ENCODE assay signal across 17 cellular contexts in the genomic region with DNA sequence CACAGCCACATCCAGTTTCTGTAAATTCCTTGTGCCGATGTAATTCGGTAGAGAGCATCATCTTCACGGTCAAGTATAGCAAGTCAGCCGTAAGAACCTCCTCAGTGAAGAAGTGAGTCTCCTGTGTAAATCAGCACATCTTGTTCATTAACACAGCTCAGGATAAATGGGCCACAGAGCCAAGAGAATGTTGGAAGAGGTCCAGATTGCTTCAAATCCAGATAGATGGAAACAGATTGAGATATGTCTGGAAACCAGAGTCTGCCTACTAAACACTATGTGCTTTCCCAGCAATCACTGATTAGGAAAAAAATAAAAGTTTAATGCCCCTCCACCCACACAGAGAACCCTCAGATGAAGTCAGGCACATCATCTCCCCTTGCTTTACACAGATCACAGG.
DNase-seq lines count a peak whose midpoint lies in the region; ATAC-seq and TF ChIP-seq lines count a peak whose summit lies in the region.
"Had no signal": no experiment of that assay in that cellular context is flagged by ENCODE, and none has a peak within 500 bp of the region (broad histone marks: within the 10 kb centered on the region; RNA-seq: fewer than 3 reads in every experiment).

No MANE protein-coding gene starts in this region.

- H3K4me3 Mint-ChIP-seq in endothelial cell (ENCODE audit: unreplicated experiment) = no peak overlapping the region
- H3K4me3 Mint-ChIP-seq: CD8-positive, alpha-beta memory T cell; HFFc6 had no signal

- ATAC-seq in HG02981 (IDR thresholded peaks at IDR 0.05; ENCODE audit: unreplicated experiment) = no peak
- ATAC-seq: Right ventricle myocardium inferior had no signal

- peak; percentile 90 for DNase-seq in DMS79 (lab: John Stamatoyannopoulos, UW)
- DNase-seq in NCI-H1092 treated with DMSO at 0.1 percent for 48 hours (lab: John Stamatoyannopoulos, UW) = peak; percentile 25
- DNase-seq in NCI-H2171 treated with DMSO at 0.1 percent for 48 hours (lab: John Stamatoyannopoulos, UW) = peak; percentile 82
- peak; percentile 32 for DNase-seq in inferior parietal cortex (ENCODE audit: extremely low spot score)
- no peak for DNase-seq in AG08396 (ENCODE audit: low spot score)
- DNase-seq in endothelial cell (ENCODE audit: low spot score) = no peak
- no peak for DNase-seq in esophagus muscularis mucosa (ENCODE audit: extremely low spot score)
- DNase-seq: CD8-positive, alpha-beta memory T cell; HFFc6; MG63; NCI-H1105 treated with DMSO at 0.1 percent for 48 hours; NCI-H510A treated with DMSO at 0.1 percent for 48 hours; T-helper 2 cell had no signal

- TF ChIP-seq CTCF in endothelial cell (IDR thresholded peaks at IDR 0.05; ENCODE audit: unreplicated experiment) (no peak), esophagus muscularis mucosa (IDR thresholded peaks at IDR 0.05) (no peak)

- TF ChIP-seq EP300 in esophagus muscularis mucosa (IDR thresholded peaks at IDR 0.05) = no peak

- peaks cover 1% of the 10 kb centered on the region for H3K27me3 Mint-ChIP-seq in endothelial cell (ENCODE audit: unreplicated experiment)
- H3K27me3 Mint-ChIP-seq: CD8-positive, alpha-beta memory T cell had no signal

- no peak overlapping the region for H3K27ac ChIP-seq in esophagus muscularis mucosa (replicated peaks in 1 of 4)
- H3K27ac ChIP-seq: BLaER1, KMS-11 had no signal

- H3K4me3 ChIP-seq in esophagus muscularis mucosa = no peak overlapping the region
- H3K4me3 ChIP-seq: BLaER1, MG63 had no signal

- 78% methylated on average over 4 of the region's 4 CpGs for WGBS in esophagus muscularis mucosa

- H3K36me3 ChIP-seq in esophagus muscularis mucosa = no peaks in the 10 kb centered on the region
- H3K36me3 ChIP-seq: BLaER1, MG63 had no signal

- no peaks in the 10 kb centered on the region for H3K4me1 ChIP-seq in esophagus muscularis mucosa
- H3K4me1 ChIP-seq: BLaER1 had no signal

- no peaks in the 10 kb centered on the region for H3K4me1 Mint-ChIP-seq in endothelial cell (ENCODE audit: unreplicated experiment)
- H3K4me1 Mint-ChIP-seq: CD8-positive, alpha-beta memory T cell had no signal

- no peak for TF ChIP-seq POLR2A in esophagus muscularis mucosa (IDR thresholded peaks at IDR 0.05; ENCODE audit: low read depth)

- H3K36me3 Mint-ChIP-seq in endothelial cell (ENCODE audit: low read depth, unreplicated experiment) = no peaks in the 10 kb centered on the region
- H3K36me3 Mint-ChIP-seq: CD8-positive, alpha-beta memory T cell had no signal

- H3K9me3 Mint-ChIP-seq in endothelial cell (ENCODE audit: unreplicated experiment) = no peaks in the 10 kb centered on the region

- H3K27ac Mint-ChIP-seq in endothelial cell (ENCODE audit: unreplicated experiment) = no peak overlapping the region
- H3K27ac Mint-ChIP-seq: CD8-positive, alpha-beta memory T cell; HFFc6 had no signal

- no peaks in the 10 kb centered on the region for H3K9me3 ChIP-seq in esophagus muscularis mucosa
- H3K9me3 ChIP-seq: BLaER1, MG63 had no signal

- intact Hi-C loops in esophagus muscularis mucosa (cut with DNase I) = no loop called here

- no peaks in the 10 kb centered on the region for H3K27me3 ChIP-seq in esophagus muscularis mucosa
- H3K27me3 ChIP-seq: BLaER1, MG63 had no signal

Comparison
In these comparisons a context has a peak if more than half of its experiments do, and no peak if none do; other contexts are left out.
1. DNase-seq: peak in DMS79 (single experiment), NCI-H1092 treated with DMSO at 0.1 percent for 48 hours (single experiment), NCI-H2171 treated with DMSO at 0.1 percent for 48 hours (single experiment) and inferior parietal cortex (single experiment); none in AG08396 (single experiment), endothelial cell (single experiment) and esophagus muscularis mucosa (single experiment).